ENCODE assay signal across 12 cellular contexts in genomic region chr20:52230406-52230805, GRCh38. TPM values are rescaled to one million over a fixed set of nuclear protein-coding genes. Genes with fewer than 3 reads are reported as not detected.
DNase-seq lines count a peak whose midpoint lies in the region; ATAC-seq and TF ChIP-seq lines count a peak whose summit lies in the region.
"Had no signal": no experiment of that assay in that cellular context is flagged by ENCODE, and none has a peak within 500 bp of the region (broad histone marks: within the 10 kb centered on the region; RNA-seq: fewer than 3 reads in every experiment).

No MANE protein-coding gene starts in this region.

- POLR2A ChIA-PET in activated CD4-positive, alpha-beta memory T cell treated with anti-CD3 and anti-CD28 coated beads, Interleukin-2, amount 10 ng/mL, durations not matched to agents 7 days and 5 days (lab: Charles Lee): no interaction called here

- H3K27ac Mint-ChIP-seq in activated CD4-positive, alpha-beta memory T cell treated with anti-CD3 and anti-CD28 coated beads, Interleukin-2, amount 10 ng/mL, durations not matched to agents 7 days and 5 days: no peak overlapping the region
- H3K27ac Mint-ChIP-seq: CD8-positive, alpha-beta T cell had no signal

- peaks cover 2% of the 10 kb centered on the region for H3K27me3 Mint-ChIP-seq in activated CD4-positive, alpha-beta memory T cell treated with anti-CD3 and anti-CD28 coated beads, Interleukin-2, amount 10 ng/mL, durations not matched to agents 7 days and 5 days

- intact Hi-C loops in mucosa of descending colon (cut with DNase I, micrococcal nuclease): no loop called here

- H3K4me3 ChIP-seq in mucosa of descending colon: no peak overlapping the region

- peak; percentile 53 for ATAC-seq in HG02678 (IDR thresholded peaks at IDR 0.05; ENCODE audit: unreplicated experiment)
- ATAC-seq in mucosa of descending colon: peak; percentile 74
- no peak for ATAC-seq in SK-N-SH treated with all-trans-retinoic acid at 6 μM for 48 hours
- no peak for ATAC-seq in HG03439 (IDR thresholded peaks at IDR 0.05; ENCODE audit: unreplicated experiment)
- no peak for ATAC-seq in GM18505 (IDR thresholded peaks at IDR 0.05; ENCODE audit: unreplicated experiment)
- ATAC-seq: CD8-positive, alpha-beta T cell had no signal

- CTCF ChIA-PET in activated CD4-positive, alpha-beta memory T cell treated with anti-CD3 and anti-CD28 coated beads, Interleukin-2, amount 10 ng/mL, durations not matched to agents 7 days and 5 days (lab: Charles Lee): no interaction called here

- no peak overlapping the region for H3K4me3 Mint-ChIP-seq in activated CD4-positive, alpha-beta memory T cell treated with anti-CD3 and anti-CD28 coated beads, Interleukin-2, amount 10 ng/mL, durations not matched to agents 7 days and 5 days
- H3K4me3 Mint-ChIP-seq: CD8-positive, alpha-beta T cell had no signal

- no peaks in the 10 kb centered on the region for H3K36me3 ChIP-seq in mucosa of descending colon (ENCODE audit: low read depth)
- H3K36me3 ChIP-seq: neutrophil had no signal

- H3K9me3 Mint-ChIP-seq in activated CD4-positive, alpha-beta memory T cell treated with anti-CD3 and anti-CD28 coated beads, Interleukin-2, amount 10 ng/mL, durations not matched to agents 7 days and 5 days: no peaks in the 10 kb centered on the region
- H3K9me3 Mint-ChIP-seq: CD8-positive, alpha-beta T cell had no signal

- no peak for TF ChIP-seq POLR2A in GM18505 (IDR thresholded peaks at IDR 0.05; ENCODE audit: borderline replicate concordance, extremely low read depth, insufficient read depth, insufficient read length)

- TF ChIP-seq CTCF in mucosa of descending colon (IDR thresholded peaks at IDR 0.05): no peak

- DNase-seq in DMS 273 treated with DMSO at 0.1 percent for 48 hours (lab: John Stamatoyannopoulos, UW): peak; percentile 34
- peak; percentile 5 for DNase-seq in T1000 (lab: John Stamatoyannopoulos, UW)
- peak in 1 of 3 donors; percentile 17 for DNase-seq in mucosa of descending colon
- DNase-seq in activated CD4-positive, alpha-beta memory T cell treated with anti-CD3 and anti-CD28 coated beads, Interleukin-2, amount 10 ng/mL, durations not matched to agents 7 days and 5 days: no peak
- DNase-seq: activated CD4-positive, alpha-beta T cell treated with anti-CD3 and anti-CD28 coated beads, Interleukin-2, amount 50 U/mL, for 4 hours; activated naive CD4-positive, alpha-beta T cell treated with Interleukin-2 at 50 U/mL for 16 hours; CD8-positive, alpha-beta T cell had no signal

- no peaks in the 10 kb centered on the region for H3K9me3 ChIP-seq in mucosa of descending colon
- H3K9me3 ChIP-seq: neutrophil had no signal

- H3K36me3 Mint-ChIP-seq in activated CD4-positive, alpha-beta memory T cell treated with anti-CD3 and anti-CD28 coated beads, Interleukin-2, amount 10 ng/mL, durations not matched to agents 7 days and 5 days (ENCODE audit: low read depth): no peaks in the 10 kb centered on the region
- H3K36me3 Mint-ChIP-seq: CD8-positive, alpha-beta T cell had no signal

- peaks cover 10% of the 10 kb centered on the region for H3K4me1 ChIP-seq in mucosa of descending colon (ENCODE audit: low read depth)

- H3K4me1 Mint-ChIP-seq in activated CD4-positive, alpha-beta memory T cell treated with anti-CD3 and anti-CD28 coated beads, Interleukin-2, amount 10 ng/mL, durations not matched to agents 7 days and 5 days: no peaks in the 10 kb centered on the region

TF ChIP-seq in SK-N-SH treated with all-trans-retinoic acid at 6 μM for 48 hours, 23 proteins besides CTCF, POLR2A, EP300 and RAD21:
- TF ChIP-seq ZC3H10 (CRISPR knock-in tag; IDR thresholded peaks at IDR 0.05): no peak
- no peak for TF ChIP-seq GLIS3 (CRISPR knock-in tag; IDR thresholded peaks at IDR 0.05)
- TF ChIP-seq OSR1 (CRISPR knock-in tag; IDR thresholded peaks at IDR 0.05): no peak
- TF ChIP-seq, protein P1, sequence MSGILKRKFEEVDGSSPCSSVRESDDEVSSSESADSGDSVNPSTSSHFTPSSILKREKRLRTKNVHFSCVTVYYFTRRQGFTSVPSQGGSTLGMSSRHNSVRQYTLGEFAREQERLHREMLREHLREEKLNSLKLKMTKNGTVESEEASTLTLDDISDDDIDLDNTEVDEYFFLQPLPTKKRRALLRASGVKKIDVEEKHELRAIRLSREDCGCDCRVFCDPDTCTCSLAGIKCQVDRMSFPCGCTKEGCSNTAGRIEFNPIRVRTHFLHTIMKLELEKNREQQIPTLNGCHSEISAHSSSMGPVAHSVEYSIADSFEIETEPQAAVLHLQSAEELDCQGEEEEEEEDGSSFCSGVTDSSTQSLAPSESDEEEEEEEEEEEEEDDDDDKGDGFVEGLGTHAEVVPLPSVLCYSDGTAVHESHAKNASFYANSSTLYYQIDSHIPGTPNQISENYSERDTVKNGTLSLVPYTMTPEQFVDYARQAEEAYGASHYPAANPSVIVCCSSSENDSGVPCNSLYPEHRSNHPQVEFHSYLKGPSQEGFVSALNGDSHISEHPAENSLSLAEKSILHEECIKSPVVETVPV (CRISPR knock-in tag; IDR thresholded peaks at IDR 0.05): no peak
- TF ChIP-seq PPARA (CRISPR knock-in tag; IDR thresholded peaks at IDR 0.05; ENCODE audit: borderline replicate concordance): no peak
- no peak for TF ChIP-seq ZNF70 (CRISPR knock-in tag; IDR thresholded peaks at IDR 0.05)
- no peak for TF ChIP-seq TCF4 (CRISPR knock-in tag; IDR thresholded peaks at IDR 0.05; ENCODE audit: borderline replicate concordance)
- no peak for TF ChIP-seq ZFP30 (CRISPR knock-in tag; IDR thresholded peaks at IDR 0.05)
- TF ChIP-seq, protein P2, sequence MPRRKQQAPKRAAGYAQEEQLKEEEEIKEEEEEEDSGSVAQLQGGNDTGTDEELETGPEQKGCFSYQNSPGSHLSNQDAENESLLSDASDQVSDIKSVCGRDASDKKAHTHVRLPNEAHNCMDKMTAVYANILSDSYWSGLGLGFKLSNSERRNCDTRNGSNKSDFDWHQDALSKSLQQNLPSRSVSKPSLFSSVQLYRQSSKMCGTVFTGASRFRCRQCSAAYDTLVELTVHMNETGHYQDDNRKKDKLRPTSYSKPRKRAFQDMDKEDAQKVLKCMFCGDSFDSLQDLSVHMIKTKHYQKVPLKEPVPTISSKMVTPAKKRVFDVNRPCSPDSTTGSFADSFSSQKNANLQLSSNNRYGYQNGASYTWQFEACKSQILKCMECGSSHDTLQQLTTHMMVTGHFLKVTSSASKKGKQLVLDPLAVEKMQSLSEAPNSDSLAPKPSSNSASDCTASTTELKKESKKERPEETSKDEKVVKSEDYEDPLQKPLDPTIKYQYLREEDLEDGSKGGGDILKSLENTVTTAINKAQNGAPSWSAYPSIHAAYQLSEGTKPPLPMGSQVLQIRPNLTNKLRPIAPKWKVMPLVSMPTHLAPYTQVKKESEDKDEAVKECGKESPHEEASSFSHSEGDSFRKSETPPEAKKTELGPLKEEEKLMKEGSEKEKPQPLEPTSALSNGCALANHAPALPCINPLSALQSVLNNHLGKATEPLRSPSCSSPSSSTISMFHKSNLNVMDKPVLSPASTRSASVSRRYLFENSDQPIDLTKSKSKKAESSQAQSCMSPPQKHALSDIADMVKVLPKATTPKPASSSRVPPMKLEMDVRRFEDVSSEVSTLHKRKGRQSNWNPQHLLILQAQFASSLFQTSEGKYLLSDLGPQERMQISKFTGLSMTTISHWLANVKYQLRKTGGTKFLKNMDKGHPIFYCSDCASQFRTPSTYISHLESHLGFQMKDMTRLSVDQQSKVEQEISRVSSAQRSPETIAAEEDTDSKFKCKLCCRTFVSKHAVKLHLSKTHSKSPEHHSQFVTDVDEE (CRISPR knock-in tag; IDR thresholded peaks at IDR 0.05): no peak
- no peak for TF ChIP-seq ZFP3 (CRISPR knock-in tag; IDR thresholded peaks at IDR 0.05)
- no peak for TF ChIP-seq RARB (CRISPR knock-in tag; IDR thresholded peaks at IDR 0.05)
- no peak for TF ChIP-seq CREB5 (CRISPR knock-in tag; IDR thresholded peaks at IDR 0.05; ENCODE audit: low read depth)
- TF ChIP-seq ISL1 (CRISPR knock-in tag; IDR thresholded peaks at IDR 0.05): no peak
- TF ChIP-seq, protein P3, sequence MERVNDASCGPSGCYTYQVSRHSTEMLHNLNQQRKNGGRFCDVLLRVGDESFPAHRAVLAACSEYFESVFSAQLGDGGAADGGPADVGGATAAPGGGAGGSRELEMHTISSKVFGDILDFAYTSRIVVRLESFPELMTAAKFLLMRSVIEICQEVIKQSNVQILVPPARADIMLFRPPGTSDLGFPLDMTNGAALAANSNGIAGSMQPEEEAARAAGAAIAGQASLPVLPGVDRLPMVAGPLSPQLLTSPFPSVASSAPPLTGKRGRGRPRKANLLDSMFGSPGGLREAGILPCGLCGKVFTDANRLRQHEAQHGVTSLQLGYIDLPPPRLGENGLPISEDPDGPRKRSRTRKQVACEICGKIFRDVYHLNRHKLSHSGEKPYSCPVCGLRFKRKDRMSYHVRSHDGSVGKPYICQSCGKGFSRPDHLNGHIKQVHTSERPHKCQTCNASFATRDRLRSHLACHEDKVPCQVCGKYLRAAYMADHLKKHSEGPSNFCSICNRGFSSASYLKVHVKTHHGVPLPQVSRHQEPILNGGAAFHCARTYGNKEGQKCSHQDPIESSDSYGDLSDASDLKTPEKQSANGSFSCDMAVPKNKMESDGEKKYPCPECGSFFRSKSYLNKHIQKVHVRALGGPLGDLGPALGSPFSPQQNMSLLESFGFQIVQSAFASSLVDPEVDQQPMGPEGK (CRISPR knock-in tag; IDR thresholded peaks at IDR 0.05; ENCODE audit: borderline replicate concordance): no peak

RNA-seq across cellular contexts. Expression of gene ZFP64, which starts 38.8 kb away (rescaled TPM):
- total RNA-seq in mucosa of descending colon: 10 to 100 TPM; 15.0 to 23.5 (median 15.3) TPM
- total RNA-seq in activated CD4-positive, alpha-beta memory T cell treated with anti-CD3 and anti-CD28 coated beads, Interleukin-2, amount 10 ng/mL, durations not matched to agents 7 days and 5 days: 10 to 100 TPM in 1 of 2 experiments, 1 to 10 TPM in 1; 9.7 to 10.7 TPM

Comparison
In these comparisons a context has a peak if more than half of its experiments do, and no peak if none do; other contexts are left out.
1. ATAC-seq: peak in HG02678 (single experiment) and mucosa of descending colon (single experiment); none in SK-N-SH treated with all-trans-retinoic acid at 6 μM for 48 hours (single experiment), HG03439 (single experiment) and GM18505 (single experiment).